In the genomic region with DNA sequence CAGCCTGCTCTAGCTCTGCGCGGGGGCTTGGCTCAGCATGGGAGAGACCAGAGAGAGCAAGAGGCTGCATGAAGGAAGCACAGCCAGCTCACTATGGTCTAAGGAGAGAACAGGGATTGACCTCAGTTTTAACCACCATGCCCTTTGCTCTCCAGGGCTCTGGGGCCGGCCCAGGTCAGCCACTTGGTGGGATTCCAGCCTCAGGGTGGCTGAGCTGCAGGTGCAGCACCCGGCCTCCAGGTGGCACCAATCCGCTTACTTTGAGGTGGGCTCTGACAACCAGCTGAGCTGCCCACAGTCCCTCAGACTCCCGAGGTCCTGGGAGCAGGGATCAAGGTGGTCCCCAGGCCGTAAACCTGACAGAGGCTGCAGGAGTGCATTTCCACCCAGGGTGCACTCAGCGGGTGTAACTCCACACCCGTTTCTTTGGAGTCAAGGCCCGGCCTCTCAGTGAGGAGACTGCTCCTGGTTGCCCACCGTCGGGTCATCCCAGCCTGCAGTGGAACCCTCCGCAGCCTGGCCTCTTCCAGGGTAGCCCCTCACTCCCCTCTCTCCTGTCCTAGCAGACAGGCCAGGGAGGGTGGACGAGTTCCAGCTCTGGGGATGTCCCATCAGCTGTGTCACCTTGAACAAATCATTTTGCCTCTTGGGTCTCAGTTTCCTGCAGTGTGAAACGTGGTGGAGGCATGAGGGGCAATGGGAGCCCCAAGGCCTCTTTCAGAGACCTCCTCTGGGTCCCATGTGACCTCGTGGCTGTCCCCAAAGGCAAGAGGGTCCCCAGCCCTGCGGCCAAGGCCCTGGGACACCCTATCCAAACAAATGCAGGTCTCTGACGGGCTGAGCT, we compare ENCODE assay signal across 8 cellular contexts. TPM values are rescaled to one million over a fixed set of nuclear protein-coding genes. Genes with fewer than 3 reads are reported as not detected.
DNase-seq lines count a peak whose midpoint lies in the region; ATAC-seq, FAIRE-seq and TF ChIP-seq lines count a peak whose summit lies in the region.

No MANE protein-coding gene starts in this region.

- FAIRE-seq in bronchial epithelial cell (lab: Jason Lieb, UNC), result no peak

- ATAC-seq in left colon (peak; percentile 59), HG03108 (IDR thresholded peaks at IDR 0.05; ENCODE audit: unreplicated experiment) (no peak)

- intact Hi-C loops in left colon (cut with DNase I, micrococcal nuclease), result loop anchor here in 1 of 2 donors (5.0 kb wide), 1 partner anchor 119 kb away; no protein-coding TSS in a partner anchor

- peaks cover 20% of the 10 kb centered on the region for H3K27me3 ChIP-seq in bronchial epithelial cell (ENCODE audit: control insufficient read depth, insufficient read depth, low read length)

- no peak overlapping the region for H3K4me3 ChIP-seq in WI38 (ENCODE audit: low read depth, low read length)
- no peak overlapping the region for H3K4me3 ChIP-seq in bronchial epithelial cell (ENCODE audit: low read depth, low read length)

- TF ChIP-seq CTCF in WI38 (IDR thresholded peaks at IDR 0.05; ENCODE audit: low read depth, low read length), result peak; percentile 89
- TF ChIP-seq CTCF in bronchial epithelial cell (IDR thresholded peaks at IDR 0.05; ENCODE audit: insufficient read depth, low read length, severe bottlenecking), result peak; percentile 90

- no peaks in the 10 kb centered on the region for H3K36me3 ChIP-seq in bronchial epithelial cell (ENCODE audit: control insufficient read depth, insufficient read depth, low read length)

- peak; percentile 55 to 59 for DNase-seq in NCI-H187 (lab: John Stamatoyannopoulos, UW)
- DNase-seq in NCI-H187 treated with DMSO at 0.1 percent for 48 hours (lab: John Stamatoyannopoulos, UW), result no peak
- DNase-seq in M059J (ENCODE audit: low read depth), result peak; percentile 43
- DNase-seq in bronchial epithelial cell (ENCODE audit: low read depth), result peak; percentile 22
- DNase-seq in left colon, result peak; percentile 45 to 71
- peak; percentile 29 to 56 for DNase-seq in stimulated activated CD4-positive, alpha-beta T cell treated with anti-CD3 and anti-CD28 coated beads, Interleukin-4, amount 100 ng/mL, for 4 hours

RNA-seq across cellular contexts. Expression of a gene that starts 0.6 kb away (rescaled TPM):
- total RNA-seq in M059J (2014; rRNA removed; shearing (Covaris generic)), result not detected in 2 replicates
- under 0.01 TPM in 1 of 2 replicates, not detected in the other for total RNA-seq in bronchial epithelial cell
- total RNA-seq in left colon, result 1 to 10 TPM; 1.1 to 1.9 TPM

RNA-seq across cellular contexts. Expression of a gene that starts 32.6 kb away (rescaled TPM):
- not detected in 2 replicates for total RNA-seq in M059J (2014; rRNA removed; shearing (Covaris generic))
- under 0.01 TPM in 1 of 2 replicates, not detected in the other for total RNA-seq in bronchial epithelial cell
- 1 to 10 TPM; 1.8 to 4.7 TPM for total RNA-seq in left colon

RNA-seq across cellular contexts. Expression of a gene that starts 48.5 kb away (rescaled TPM):
- 15.3 and 24.7 TPM in 2 replicates for total RNA-seq in M059J (2014; rRNA removed; shearing (Covaris generic))
- 30.3 and 33.3 TPM in 2 replicates for total RNA-seq in bronchial epithelial cell
- total RNA-seq in left colon, result 10 to 100 TPM; 45.4 to 49.2 TPM
